ENCODE assay signal across 10 cellular contexts in the genomic region with DNA sequence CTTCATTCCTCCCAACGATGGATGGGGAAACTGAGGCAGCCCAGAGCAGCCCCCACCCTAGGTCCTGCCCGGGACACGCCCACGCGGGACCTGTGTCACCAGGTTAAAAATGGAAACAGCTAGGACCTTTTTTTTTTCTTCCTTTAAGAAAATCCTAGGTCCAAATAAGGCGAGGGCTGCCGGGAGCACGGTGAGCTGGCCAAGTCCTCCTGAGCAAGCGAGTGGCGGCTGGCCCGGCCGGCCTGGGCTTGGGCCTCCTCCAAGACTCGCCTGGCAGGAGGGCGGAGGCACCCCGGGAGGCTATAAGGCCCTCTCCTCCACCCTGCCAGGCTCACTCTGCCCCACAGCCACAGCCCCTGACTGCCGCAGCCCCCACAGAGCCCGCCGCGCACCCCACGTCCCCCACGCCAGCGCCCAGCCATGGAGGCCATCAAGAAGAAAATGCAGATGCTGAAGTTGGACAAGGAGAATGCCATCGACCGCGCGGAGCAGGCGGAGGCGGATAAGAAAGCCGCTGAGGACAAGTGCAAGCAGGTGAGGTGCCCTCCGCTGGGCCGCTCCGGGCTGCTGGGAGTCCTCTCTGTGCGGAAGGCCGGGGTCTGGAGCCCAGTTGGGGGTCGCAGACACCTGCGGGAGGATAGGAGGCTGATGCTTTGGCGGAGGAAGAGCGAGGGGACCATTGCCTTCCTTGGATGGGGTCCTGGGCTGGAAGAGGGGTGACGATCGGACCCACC. TPM values are rescaled to one million over a fixed set of nuclear protein-coding genes. Genes with fewer than 3 reads are reported as not detected.
DNase-seq lines count a peak whose midpoint lies in the region; ATAC-seq, FAIRE-seq and TF ChIP-seq lines count a peak whose summit lies in the region.
"Had no signal": no experiment of that assay in that cellular context is flagged by ENCODE, and none has a peak within 500 bp of the region (broad histone marks: within the 10 kb centered on the region; RNA-seq: fewer than 3 reads in every experiment).

No MANE protein-coding gene starts in this region.

- H3K36me3 ChIP-seq in HCT116 (ENCODE audit: control insufficient read depth in 1 of 2, insufficient read depth in 2 of 2, low read length in 2 of 2) (peaks cover 0 to 3% of the 10 kb centered on the region in 2 experiments; a peak in 1 of 4 replicates), astrocyte (ENCODE audit: insufficient read depth, low read length) (no peaks in the 10 kb centered on the region), right atrium auricular region (no peaks in the 10 kb centered on the region)
- H3K36me3 ChIP-seq: cardiac muscle cell had no signal

- no peaks in the 10 kb centered on the region for H3K27me3 Mint-ChIP-seq in astrocyte (ENCODE audit: low read depth, unreplicated experiment)

- TF ChIP-seq RAD21 in HCT116 (IDR thresholded peaks at IDR 0.05; ENCODE audit: low read depth) = no peak

- BruUV-seq in HCT116 (replicated peaks; lab: Mats Ljungman, UMichigan) = no TSS peak

- H3K4me3 Mint-ChIP-seq in astrocyte (ENCODE audit: unreplicated experiment) = no peak overlapping the region
- H3K4me3 Mint-ChIP-seq: nephron progenitor cell had no signal

- no peaks in the 10 kb centered on the region for H4K20me1 ChIP-seq in HCT116 (ENCODE audit: insufficient read depth)
- peaks cover 23% of the 10 kb centered on the region for H4K20me1 ChIP-seq in astrocyte (ENCODE audit: insufficient read depth, low read length)

- H3K79me2 ChIP-seq in HCT116 (ENCODE audit: insufficient read depth, low read length) (peaks cover 57% of the 10 kb centered on the region), astrocyte (ENCODE audit: insufficient read depth, low read length) (peaks cover 50% of the 10 kb centered on the region)

- H3K4me2 ChIP-seq in HCT116 (ENCODE audit: low read length) (peak overlapping the region; percentile 80), astrocyte (ENCODE audit: low read length) (peak overlapping the region; percentile 85)

- H2AFZ ChIP-seq in HCT116 (ENCODE audit: low read depth, low read length, poor library complexity, severe bottlenecking) (no peak overlapping the region), astrocyte (ENCODE audit: low read depth, low read length) (peak overlapping the region; percentile 5)

- H3K4me1 Mint-ChIP-seq in astrocyte (ENCODE audit: low read depth, unreplicated experiment) = no peaks in the 10 kb centered on the region

- H3K27ac Mint-ChIP-seq in astrocyte (ENCODE audit: unreplicated experiment) = no peak overlapping the region
- H3K27ac Mint-ChIP-seq: nephron progenitor cell had no signal

- ATAC-seq in HCT116 (peak; percentile 44), GM19463 (IDR thresholded peaks at IDR 0.05; ENCODE audit: unreplicated experiment) (no peak), GM19455 (IDR thresholded peaks at IDR 0.05; ENCODE audit: unreplicated experiment) (no peak), HG03460 (IDR thresholded peaks at IDR 0.05; ENCODE audit: unreplicated experiment) (no peak)

- H3K9me3 ChIP-seq in HCT116 (ENCODE audit: control insufficient read depth in 1 of 2, insufficient read depth in 1 of 2, low read depth in 1 of 2, low read length in 2 of 2) (no peaks in the 10 kb centered on the region), astrocyte (ENCODE audit: insufficient read depth, low read depth, low read length) (no peaks in the 10 kb centered on the region), right atrium auricular region (peaks cover 0 to 3% of the 10 kb centered on the region in 2 donors)

- H3K9ac ChIP-seq in HCT116 (ENCODE audit: low read length) (peak overlapping the region; percentile 88), astrocyte (ENCODE audit: low read length) (peak overlapping the region; percentile 36)

- no peaks in the 10 kb centered on the region for H3K36me3 Mint-ChIP-seq in astrocyte (ENCODE audit: low read depth, unreplicated experiment)

- DNase-seq in HCT116 (ENCODE audit: low read depth, low spot score) (peak; percentile 54), astrocyte (ENCODE audit: low read depth) (peak; percentile 91), right atrium auricular region (ENCODE audit: low spot score) (peak; percentile 73), substantia nigra (lab: John Stamatoyannopoulos, UW) (peak in 31 of 49 donors; percentile 5 to 88 (median 48)), NCI-H187 treated with DMSO at 0.1 percent for 48 hours (lab: John Stamatoyannopoulos, UW) (no peak)
- DNase-seq: nephron progenitor cell had no signal

- POLR2A ChIA-PET in HCT116 (lab: Charles Lee) = interaction anchor here (2.1 kb wide), 1 partner anchor 11 kb away, joined by 8 read pairs; no protein-coding TSS in a partner anchor

- intact Hi-C loops in HCT116 (cut with micrococcal nuclease) = loop anchor here (2.0 to 5.0 kb wide), 2 partner anchors 115 to 230 kb away; no protein-coding TSS in a partner anchor

- TF ChIP-seq POLR2A in HCT116 (IDR thresholded peaks at IDR 0.05; ENCODE audit: borderline replicate concordance, extremely low read depth, insufficient read depth, insufficient read length) = peak; percentile 22

- H3K4me3 ChIP-seq in HCT116 (replicated peaks in 1 of 2; ENCODE audit: low read depth in 1 of 2, low read length in 2 of 2) (peak overlapping the region; percentile 95 to 96), astrocyte (ENCODE audit: insufficient read depth, low read depth, low read length) (peak overlapping the region; percentile 63), right atrium auricular region (peak overlapping the region; percentile 16 to 29)
- H3K4me3 ChIP-seq: cardiac muscle cell had no signal

- H3K27ac ChIP-seq in HCT116 (ENCODE audit: low read depth, low read length) = peak overlapping the region; percentile 83
- peak overlapping the region; percentile 31 for H3K27ac ChIP-seq in astrocyte (ENCODE audit: low read depth, low read length)
- H3K27ac ChIP-seq in right atrium auricular region = peak overlapping the region; percentile 9 to 42
- H3K27ac ChIP-seq in substantia nigra (ENCODE audit: low read depth, low read length, poor library complexity, severe bottlenecking) = no peak overlapping the region
- H3K27ac ChIP-seq: cardiac muscle cell had no signal

- CTCF ChIA-PET in HCT116 (lab: Charles Lee) = interaction anchor here (1.5 to 1.8 kb wide), 2 partner anchors 8 to 130 kb away, joined by 3 to 6 read pairs; partner anchors contain the start of gene AP1M1

- no peak for FAIRE-seq in astrocyte (lab: Jason Lieb, UNC)

- peaks cover 2% of the 10 kb centered on the region for H3K9me3 Mint-ChIP-seq in astrocyte (ENCODE audit: unreplicated experiment)

- H3K27me3 ChIP-seq in HCT116 (ENCODE audit: insufficient read depth, low read length) (no peaks in the 10 kb centered on the region), astrocyte (ENCODE audit: insufficient read depth, low read length) (no peaks in the 10 kb centered on the region), right atrium auricular region (no peaks in the 10 kb centered on the region)
- H3K27me3 ChIP-seq: cardiac muscle cell had no signal

- RAD21 ChIA-PET in HCT116 (lab: Charles Lee; ENCODE audit: low non-redundant PET in 1 of 2, low total read pairs in 2 of 2, uncharacterized antibody in 2 of 2, unreplicated experiment in 2 of 2) = interaction anchor here in 1 of 2 experiments (1.4 kb wide), 1 partner anchor 26 kb away, joined by 3 read pairs; no protein-coding TSS in a partner anchor

- H3K9me2 ChIP-seq in HCT116 (ENCODE audit: insufficient read depth) = no peaks in the 10 kb centered on the region

- H3K4me1 ChIP-seq in HCT116 (ENCODE audit: control insufficient read depth in 1 of 2, insufficient read depth in 2 of 2, low read length in 2 of 2) = peaks cover 24 to 75% of the 10 kb centered on the region in 2 experiments
- H3K4me1 ChIP-seq in astrocyte (ENCODE audit: insufficient read depth, low read length) = peaks cover 60% of the 10 kb centered on the region
- H3K4me1 ChIP-seq in right atrium auricular region = peaks cover 0 to 25% of the 10 kb centered on the region in 2 donors

- TF ChIP-seq CTCF in HCT116 (IDR thresholded peaks at IDR 0.05 in 2 of 3, conservative IDR thresholded peaks at IDR 0.05 in 1 of 3; ENCODE audit: borderline replicate concordance in 1 of 3, insufficient read depth in 1 of 3, low read depth in 2 of 3, low read length in 2 of 3) = no peak
- TF ChIP-seq CTCF in astrocyte (IDR thresholded peaks at IDR 0.05; ENCODE audit: insufficient read depth, low read depth, low read length) = no peak
- TF ChIP-seq CTCF in right atrium auricular region (IDR thresholded peaks at IDR 0.05) = no peak

TF ChIP-seq in HCT116, 20 proteins besides CTCF, POLR2A, EP300 and RAD21:
- TF ChIP-seq SP1 (IDR thresholded peaks at IDR 0.05; ENCODE audit: low read depth) (0 out of 2 replicates have a peak, but pooled peaks have one; percentile 27), CBX3 (IDR thresholded peaks at IDR 0.05; ENCODE audit: low read depth) (no peak), POLR2AphosphoS5 (IDR thresholded peaks at IDR 0.05; ENCODE audit: low read depth, low read length) (peak; percentile 80), ZFX (IDR thresholded peaks at IDR 0.05) (peak; percentile 59), EGR1 (IDR thresholded peaks at IDR 0.05; ENCODE audit: low read depth) (peak; percentile 79; the same call in 1 of the 2 replicates), SRF (IDR thresholded peaks at IDR 0.05; ENCODE audit: low read depth) (peak; percentile 94), YY1 (IDR thresholded peaks at IDR 0.05; ENCODE audit: extremely low read depth, insufficient replicate concordance, low read depth, low read length) (no peak)

RNA-seq across cellular contexts. Expression of gene TPM4, which starts 8.9 kb away (rescaled TPM):
- total RNA-seq in HCT116 (2021; ENCODE audit: unreplicated experiment) = 275 TPM
- polyA plus RNA-seq in HCT116 (2012) = 230 and 283 TPM in 2 replicates
- total RNA-seq in astrocyte = 811 and 843 TPM in 2 replicates
- total RNA-seq in right atrium auricular region = 100 to 1,000 TPM; 163 to 194 TPM

RNA-seq across cellular contexts. Expression of gene RAB8A, which starts 44.3 kb away (rescaled TPM):
- total RNA-seq in HCT116 (2021; ENCODE audit: unreplicated experiment) = 116 TPM
- 100 and 111 TPM in 2 replicates for polyA plus RNA-seq in HCT116 (2012)
- 80.5 and 82.8 TPM in 2 replicates for total RNA-seq in astrocyte
- total RNA-seq in right atrium auricular region = 10 to 100 TPM; 14.2 to 29.9 TPM

Comparison
In these comparisons a context has a peak if more than half of its experiments do, and no peak if none do; other contexts are left out.
1. H3K4me3 ChIP-seq: peak in every context shown above with its lines; median percentile 96 in HCT116; 63 in astrocyte; 22 in right atrium auricular region.